Comparison of ENCODE assay signal across 8 cellular contexts in the genomic region with DNA sequence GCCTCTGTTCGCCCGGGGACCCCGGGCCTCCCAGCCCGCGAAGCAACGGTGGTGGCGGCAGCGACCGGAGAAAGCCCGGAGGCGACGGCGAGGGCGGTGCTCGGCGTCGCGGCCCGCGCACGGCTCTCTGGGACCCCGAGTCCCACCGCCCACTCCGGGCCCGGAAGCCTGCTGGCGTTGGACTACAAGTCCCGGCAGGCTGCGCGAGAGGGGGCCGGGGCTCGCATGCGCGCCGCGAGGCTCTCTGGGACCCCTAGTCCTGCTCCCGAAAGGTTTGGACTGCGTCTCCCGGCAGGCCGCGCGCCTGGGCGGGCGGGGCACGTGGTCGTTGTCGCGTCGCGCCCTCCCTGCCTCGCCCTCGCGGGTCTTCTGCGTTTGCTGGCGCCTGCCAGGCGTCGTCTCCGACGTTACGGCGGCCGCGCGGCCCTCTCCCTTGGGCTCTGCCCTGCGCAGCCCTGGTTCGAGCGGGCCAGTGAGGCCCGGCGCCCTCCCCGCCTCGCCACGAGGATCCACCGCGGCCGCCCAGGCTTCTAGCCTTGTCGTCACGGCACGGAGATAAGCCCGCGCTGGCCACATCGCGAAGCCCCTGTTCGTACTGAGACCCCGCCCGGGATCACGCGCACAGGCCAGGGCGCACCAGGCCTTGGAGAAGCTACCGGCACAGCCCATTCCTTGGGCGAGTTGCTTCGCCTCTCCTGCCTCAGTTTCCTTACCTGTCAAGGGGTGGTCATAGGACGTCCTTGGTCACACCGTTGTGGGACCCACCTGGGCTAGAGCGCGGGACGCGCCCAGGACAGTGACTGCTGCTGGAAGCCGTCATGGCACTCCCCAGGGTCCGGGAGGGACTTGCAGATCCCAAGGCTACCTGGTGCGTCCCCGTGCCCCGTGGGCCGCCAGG. TPM values are rescaled to one million over a fixed set of nuclear protein-coding genes. Genes with fewer than 3 reads are reported as not detected.
DNase-seq lines count a peak whose midpoint lies in the region; ATAC-seq lines count a peak whose summit lies in the region.

A gene (minus strand): TSS at position 75 of the 898 bp plus-strand sequence. CDS start 549 bp downstream, outside the sequence.

- CTCF ChIA-PET in activated CD4-positive, alpha-beta T cell treated with anti-CD3 and anti-CD28 coated beads, Interleukin-2, amount 10 ng/mL, durations not matched to agents 7 days and 5 days (lab: Charles Lee) = no interaction called here

- H3K27ac Mint-ChIP-seq in activated CD4-positive, alpha-beta T cell treated with anti-CD3 and anti-CD28 coated beads, Interleukin-2, amount 10 ng/mL, durations not matched to agents 7 days and 5 days = peak within 1 kb of the TSS; percentile 86

- H3K9ac ChIP-seq in BLaER1 treated with 17β-estradiol and CSF1 and Interleukin-3, amounts not matched to agents 10 nM and 100 nM = peak within 1 kb of the TSS; percentile 75 to 94 (median 87)

- H3K4me1 ChIP-seq in BLaER1 treated with 17β-estradiol and CSF1 and Interleukin-3, amounts not matched to agents 10 nM and 100 nM = peaks cover 28 to 38% (median 34%) of the 10 kb centered on the region in 10 experiments

- peak; percentile 98 for DNase-seq in NCI-H69 (lab: John Stamatoyannopoulos, UW)
- DNase-seq in activated CD4-positive, alpha-beta T cell treated with anti-CD3 and anti-CD28 coated beads, Interleukin-2, amount 10 ng/mL, durations not matched to agents 7 days and 5 days = peak; percentile 98
- peak; percentile 56 for DNase-seq in cortex of kidney (lab: John Stamatoyannopoulos, UW)
- peak; percentile 99 for DNase-seq in left lobe of liver (ENCODE audit: low spot score)
- DNase-seq in stimulated activated CD4-positive, alpha-beta T cell treated with anti-CD3 and anti-CD28 coated beads, Interleukin-2, amount 100 ng/mL, for 4 hours (ENCODE audit: low read depth) = peak; percentile 98

- no peaks in the 10 kb centered on the region for H3K9me3 Mint-ChIP-seq in activated CD4-positive, alpha-beta T cell treated with anti-CD3 and anti-CD28 coated beads, Interleukin-2, amount 10 ng/mL, durations not matched to agents 7 days and 5 days

- peak within 1 kb of the TSS; percentile 79 to 90 (median 84) for H3K27ac ChIP-seq in BLaER1 treated with 17β-estradiol and CSF1 and Interleukin-3, amounts not matched to agents 10 nM and 100 nM

- H3K4me1 Mint-ChIP-seq in activated CD4-positive, alpha-beta T cell treated with anti-CD3 and anti-CD28 coated beads, Interleukin-2, amount 10 ng/mL, durations not matched to agents 7 days and 5 days = peaks cover 18% of the 10 kb centered on the region

- no peaks in the 10 kb centered on the region for H3K9me3 ChIP-seq in BLaER1 treated with 17β-estradiol and CSF1 and Interleukin-3, amounts not matched to agents 10 nM and 100 nM (replicated peaks in 1 of 11)

- H3K4me2 ChIP-seq in BLaER1 treated with 17β-estradiol and CSF1 and Interleukin-3, amounts not matched to agents 10 nM and 100 nM = peak within 1 kb of the TSS; percentile 92 to 100 (median 98)

- peaks cover 40 to 43% (median 42%) of the 10 kb centered on the region in 11 experiments for H4K20me1 ChIP-seq in BLaER1 treated with 17β-estradiol and CSF1 and Interleukin-3, amounts not matched to agents 10 nM and 100 nM

- peak within 1 kb of the TSS; percentile 81 to 96 (median 91) for H3K4me3 ChIP-seq in BLaER1 treated with 17β-estradiol and CSF1 and Interleukin-3, amounts not matched to agents 10 nM and 100 nM

- H3K27me3 Mint-ChIP-seq in activated CD4-positive, alpha-beta T cell treated with anti-CD3 and anti-CD28 coated beads, Interleukin-2, amount 10 ng/mL, durations not matched to agents 7 days and 5 days = peaks cover 7% of the 10 kb centered on the region

- H3K36me3 ChIP-seq in BLaER1 treated with 17β-estradiol and CSF1 and Interleukin-3, amounts not matched to agents 10 nM and 100 nM = peaks cover 4 to 26% (median 18%) of the 10 kb centered on the region in 11 experiments; a peak in 20 of 22 replicates

- POLR2A ChIA-PET in activated CD4-positive, alpha-beta T cell treated with anti-CD3 and anti-CD28 coated beads, Interleukin-2, amount 10 ng/mL, durations not matched to agents 7 days and 5 days (lab: Charles Lee) = no interaction called here

- ATAC-seq in GM19328 (IDR thresholded peaks at IDR 0.05; ENCODE audit: unreplicated experiment) (peak; percentile 92), HG03520 (IDR thresholded peaks at IDR 0.05; ENCODE audit: unreplicated experiment) (peak; percentile 88), left lobe of liver (peak; percentile 94)

- H3K4me3 Mint-ChIP-seq in activated CD4-positive, alpha-beta T cell treated with anti-CD3 and anti-CD28 coated beads, Interleukin-2, amount 10 ng/mL, durations not matched to agents 7 days and 5 days = peak within 1 kb of the TSS; percentile 76

- H3K36me3 Mint-ChIP-seq in activated CD4-positive, alpha-beta T cell treated with anti-CD3 and anti-CD28 coated beads, Interleukin-2, amount 10 ng/mL, durations not matched to agents 7 days and 5 days (ENCODE audit: low read depth) = no peaks in the 10 kb centered on the region

- H3K27me3 ChIP-seq in BLaER1 treated with 17β-estradiol and CSF1 and Interleukin-3, amounts not matched to agents 10 nM and 100 nM = no peaks in the 10 kb centered on the region

RNA-seq across cellular contexts. Expression of the gene that starts here (rescaled TPM):
- total RNA-seq in activated CD4-positive, alpha-beta T cell treated with anti-CD3 and anti-CD28 coated beads, Interleukin-2, amount 10 ng/mL, durations not matched to agents 7 days and 5 days = 100 to 1,000 TPM; 133 to 135 TPM
- total RNA-seq in left lobe of liver = 65.5 TPM

Comparison
In these comparisons a context has a peak if more than half of its experiments do, and no peak if none do; other contexts are left out.
1. Peak in every context shown above with its lines: DNase-seq, ATAC-seq, H3K4me3 ChIP-seq and H3K27ac ChIP-seq.